Comparison of ENCODE assay signal across 1 cellular context in genomic region chr6:36985963-36986703, GRCh38.
TF ChIP-seq lines count a peak whose summit lies in the region.

A gene with protein sequence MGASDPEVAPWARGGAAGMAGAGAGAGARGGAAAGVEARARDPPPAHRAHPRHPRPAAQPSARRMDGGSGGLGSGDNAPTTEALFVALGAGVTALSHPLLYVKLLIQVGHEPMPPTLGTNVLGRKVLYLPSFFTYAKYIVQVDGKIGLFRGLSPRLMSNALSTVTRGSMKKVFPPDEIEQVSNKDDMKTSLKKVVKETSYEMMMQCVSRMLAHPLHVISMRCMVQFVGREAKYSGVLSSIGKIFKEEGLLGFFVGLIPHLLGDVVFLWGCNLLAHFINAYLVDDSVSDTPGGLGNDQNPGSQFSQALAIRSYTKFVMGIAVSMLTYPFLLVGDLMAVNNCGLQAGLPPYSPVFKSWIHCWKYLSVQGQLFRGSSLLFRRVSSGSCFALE (minus strand): TSS chr6:36986196. CDS start chr6:36986173, 23 bp downstream.

TF ChIP-seq in GM12878, 131 proteins besides CTCF, POLR2A, EP300 and RAD21 (continued from another document):
- TF ChIP-seq, protein P1, sequence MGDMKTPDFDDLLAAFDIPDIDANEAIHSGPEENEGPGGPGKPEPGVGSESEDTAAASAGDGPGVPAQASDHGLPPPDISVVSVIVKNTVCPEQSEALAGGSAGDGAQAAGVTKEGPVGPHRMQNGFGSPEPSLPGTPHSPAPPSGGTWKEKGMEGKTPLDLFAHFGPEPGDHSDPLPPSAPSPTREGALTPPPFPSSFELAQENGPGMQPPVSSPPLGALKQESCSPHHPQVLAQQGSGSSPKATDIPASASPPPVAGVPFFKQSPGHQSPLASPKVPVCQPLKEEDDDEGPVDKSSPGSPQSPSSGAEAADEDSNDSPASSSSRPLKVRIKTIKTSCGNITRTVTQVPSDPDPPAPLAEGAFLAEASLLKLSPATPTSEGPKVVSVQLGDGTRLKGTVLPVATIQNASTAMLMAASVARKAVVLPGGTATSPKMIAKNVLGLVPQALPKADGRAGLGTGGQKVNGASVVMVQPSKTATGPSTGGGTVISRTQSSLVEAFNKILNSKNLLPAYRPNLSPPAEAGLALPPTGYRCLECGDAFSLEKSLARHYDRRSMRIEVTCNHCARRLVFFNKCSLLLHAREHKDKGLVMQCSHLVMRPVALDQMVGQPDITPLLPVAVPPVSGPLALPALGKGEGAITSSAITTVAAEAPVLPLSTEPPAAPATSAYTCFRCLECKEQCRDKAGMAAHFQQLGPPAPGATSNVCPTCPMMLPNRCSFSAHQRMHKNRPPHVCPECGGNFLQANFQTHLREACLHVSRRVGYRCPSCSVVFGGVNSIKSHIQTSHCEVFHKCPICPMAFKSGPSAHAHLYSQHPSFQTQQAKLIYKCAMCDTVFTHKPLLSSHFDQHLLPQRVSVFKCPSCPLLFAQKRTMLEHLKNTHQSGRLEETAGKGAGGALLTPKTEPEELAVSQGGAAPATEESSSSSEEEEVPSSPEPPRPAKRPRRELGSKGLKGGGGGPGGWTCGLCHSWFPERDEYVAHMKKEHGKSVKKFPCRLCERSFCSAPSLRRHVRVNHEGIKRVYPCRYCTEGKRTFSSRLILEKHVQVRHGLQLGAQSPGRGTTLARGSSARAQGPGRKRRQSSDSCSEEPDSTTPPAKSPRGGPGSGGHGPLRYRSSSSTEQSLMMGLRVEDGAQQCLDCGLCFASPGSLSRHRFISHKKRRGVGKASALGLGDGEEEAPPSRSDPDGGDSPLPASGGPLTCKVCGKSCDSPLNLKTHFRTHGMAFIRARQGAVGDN (IDR thresholded peaks at IDR 0.05): peak; percentile 65
- no peak for TF ChIP-seq PAX8 (IDR thresholded peaks at IDR 0.05)
- TF ChIP-seq TCF12 (IDR thresholded peaks at IDR 0.05; ENCODE audit: low read depth, low read length): peak; percentile 47; the same call in 1 of the 2 replicates
- TF ChIP-seq TAF1 (IDR thresholded peaks at IDR 0.05; ENCODE audit: borderline replicate concordance, low read depth, low read length): peak; percentile 96
- TF ChIP-seq ZNF217 (IDR thresholded peaks at IDR 0.05): no peak; the same call in 1 of the 2 replicates
- TF ChIP-seq TCF3 (IDR thresholded peaks at IDR 0.05; ENCODE audit: borderline replicate concordance, insufficient read depth, low read depth, low read length): 0 out of 2 replicates have a peak, but pooled peaks have one; percentile 62
- TF ChIP-seq NFIC (IDR thresholded peaks at IDR 0.05; ENCODE audit: low read depth, low read length): no peak
- no peak for TF ChIP-seq CHD4 (IDR thresholded peaks at IDR 0.05)
TF ChIP-seq in GM12878: peak in this region for 55.
